ENCODE assay signal across 9 cellular contexts in genomic region chr19:5547881-5548280, GRCh38. TPM values are rescaled to one million over a fixed set of nuclear protein-coding genes. Genes with fewer than 3 reads are reported as not detected.
DNase-seq lines count a peak whose midpoint lies in the region; ATAC-seq, FAIRE-seq and TF ChIP-seq lines count a peak whose summit lies in the region.
"Had no signal": no experiment of that assay in that cellular context is flagged by ENCODE, and none has a peak within 500 bp of the region (broad histone marks: within the 10 kb centered on the region; RNA-seq: fewer than 3 reads in every experiment).

No MANE protein-coding gene starts in this region.

- intact Hi-C loops in uterus (cut with DNase I; ENCODE audit: low total_unique reads) = no loop called here

- H3K36me3 ChIP-seq in DOHH2 (ENCODE audit: control insufficient read depth, low read length) = no peaks in the 10 kb centered on the region
- H3K36me3 ChIP-seq in uterus = no peaks in the 10 kb centered on the region

- no peaks in the 10 kb centered on the region for H4K20me1 ChIP-seq in DOHH2 (ENCODE audit: control insufficient read depth, insufficient read depth, low read depth, low read length)

- no peaks in the 10 kb centered on the region for H3K9me2 ChIP-seq in DOHH2 (replicated peaks; ENCODE audit: control insufficient read depth, low read length)

- TF ChIP-seq POLR2A in uterus (IDR thresholded peaks at IDR 0.05) = no peak

- no peaks in the 10 kb centered on the region for H3K9me3 ChIP-seq in DOHH2 (ENCODE audit: control insufficient read depth, insufficient read depth, low read length)
- no peaks in the 10 kb centered on the region for H3K9me3 ChIP-seq in T-helper 17 cell (ENCODE audit: control insufficient read depth, low read length, poor library complexity, severe bottlenecking)
- no peaks in the 10 kb centered on the region for H3K9me3 ChIP-seq in uterus

- H3K27me3 ChIP-seq in DOHH2 (ENCODE audit: control insufficient read depth, low read length) (no peaks in the 10 kb centered on the region), uterus (no peaks in the 10 kb centered on the region)

- FAIRE-seq in HTR-8/SVneo (lab: Jason Lieb, UNC) = no peak

- no peak overlapping the region for H3K4me2 ChIP-seq in DOHH2 (ENCODE audit: low read length)

- H3K4me3 ChIP-seq in DOHH2 (ENCODE audit: low read length) (no peak overlapping the region), uterus (no peak overlapping the region)

- H3K36me3 Mint-ChIP-seq in T-helper 17 cell (ENCODE audit: low read depth) = peaks cover 2% of the 10 kb centered on the region
- H3K36me3 Mint-ChIP-seq: naive thymus-derived CD4-positive, alpha-beta T cell had no signal

- no peaks in the 10 kb centered on the region for H3K79me2 ChIP-seq in DOHH2 (ENCODE audit: control insufficient read depth, low read length)

- no peaks in the 10 kb centered on the region for H3F3A ChIP-seq in DOHH2 (ENCODE audit: control insufficient read depth, insufficient read depth)

- DNase-seq in HTR-8/SVneo (ENCODE audit: insufficient read length, low spot score) (peak; percentile 74), T-helper 17 cell (no peak), germinal center (ENCODE audit: low spot score) (peak; percentile 37), uterus (no peak)
- no peak for DNase-seq in activated CD8-positive, alpha-beta memory T cell treated with anti-CD3 and anti-CD28 coated beads, Interleukin-2, amount 50 U/mL, for 48 hours

- H3K4me3 Mint-ChIP-seq in T-helper 17 cell = no peak overlapping the region
- H3K4me3 Mint-ChIP-seq: T-helper 1 cell treated with Interleukin-12 subunit alpha and Interleukin-12 subunit beta and Interleukin-4 antibody, amounts not matched to agents 30 μg/mL and 1 μg/mL, for 36 hours had no signal

- no peak overlapping the region for H3K27ac ChIP-seq in DOHH2 (ENCODE audit: low read depth, low read length)
- H3K27ac ChIP-seq in uterus = no peak overlapping the region

- H3K27me3 Mint-ChIP-seq in T-helper 17 cell = peaks cover 39% of the 10 kb centered on the region

- H3K27ac Mint-ChIP-seq in T-helper 17 cell = no peak overlapping the region
- H3K27ac Mint-ChIP-seq: naive thymus-derived CD4-positive, alpha-beta T cell; T-helper 1 cell treated with Interleukin-12 subunit alpha and Interleukin-12 subunit beta and Interleukin-4 antibody, amounts not matched to agents 30 μg/mL and 1 μg/mL, for 36 hours had no signal

- H3K4me1 ChIP-seq in DOHH2 (ENCODE audit: control insufficient read depth, low read length) = no peaks in the 10 kb centered on the region
- H3K4me1 ChIP-seq in uterus = no peaks in the 10 kb centered on the region

- no peaks in the 10 kb centered on the region for H3K4me1 Mint-ChIP-seq in T-helper 17 cell

- ATAC-seq in T-helper 17 cell = peak; percentile 35
- ATAC-seq in GM18502 (IDR thresholded peaks at IDR 0.05; ENCODE audit: poor library complexity, unreplicated experiment) = no peak
- ATAC-seq: naive thymus-derived CD4-positive, alpha-beta T cell had no signal

- peak; percentile 70 for TF ChIP-seq CTCF in DOHH2 (IDR thresholded peaks at IDR 0.05; ENCODE audit: low read depth, low read length, poor library complexity, severe bottlenecking)
- TF ChIP-seq CTCF in uterus (IDR thresholded peaks at IDR 0.05) = no peak

RNA-seq across cellular contexts. Expression of gene TINCR, which starts 19.9 kb away (rescaled TPM):
- total RNA-seq in T-helper 17 cell (1 to 10 TPM; 2.0 to 2.8 TPM), uterus (1 to 10 TPM in 2 of 4 donors, not detected in 2; 1.2 to 5.3 TPM)

Comparison
In these comparisons a context has a peak if more than half of its experiments do, and no peak if none do; other contexts are left out.
1. DNase-seq: peak in HTR-8/SVneo (single experiment) and germinal center (single experiment); none in T-helper 17 cell (0 of 3), uterus (0 of 2) and activated CD8-positive, alpha-beta memory T cell treated with anti-CD3 and anti-CD28 coated beads, Interleukin-2, amount 50 U/mL, for 48 hours (single experiment).